Comparison of ENCODE assay signal across 1 cellular context in genomic region chr2:215617060-215617824, GRCh38.
TF ChIP-seq lines count a peak whose summit lies in the region.

No MANE protein-coding gene starts in this region.

TF ChIP-seq in HepG2, 621 proteins besides CTCF, POLR2A, EP300 and RAD21 (continued from another document and continues in another):
- peak; percentile 96 for TF ChIP-seq FOXA1 (IDR thresholded peaks at IDR 0.05)
- peak; percentile 97 for TF ChIP-seq FOXA1 (CRISPR knock-in tag; IDR thresholded peaks at IDR 0.05)
- TF ChIP-seq HOMEZ (CRISPR knock-in tag; IDR thresholded peaks at IDR 0.05; ENCODE audit: low read depth), result peak; percentile 93
- no peak for TF ChIP-seq HMGXB3 (CRISPR knock-in tag; IDR thresholded peaks at IDR 0.05; ENCODE audit: borderline replicate concordance)
- TF ChIP-seq CBFB (CRISPR knock-in tag; IDR thresholded peaks at IDR 0.05), result no peak; the same call in none of the 2 replicates
- no peak for TF ChIP-seq TSC22D2 (CRISPR knock-in tag; IDR thresholded peaks at IDR 0.05; ENCODE audit: borderline replicate concordance)
- no peak for TF ChIP-seq ZNF407 (CRISPR knock-in tag; IDR thresholded peaks at IDR 0.05; ENCODE audit: not compliant biosample characterization)
- no peak for TF ChIP-seq PRDM4 (CRISPR knock-in tag; IDR thresholded peaks at IDR 0.05; ENCODE audit: borderline replicate concordance)
- TF ChIP-seq ELF3 (CRISPR knock-in tag; IDR thresholded peaks at IDR 0.05), result peak; percentile 98
- no peak; the same call in 1 of the 2 replicates for TF ChIP-seq PRMT3 (CRISPR knock-in tag; IDR thresholded peaks at IDR 0.05; ENCODE audit: borderline replicate concordance, low read depth)
- peak; percentile 90; the same call in 1 of the 2 replicates for TF ChIP-seq ZNF816 (CRISPR knock-in tag; IDR thresholded peaks at IDR 0.05; ENCODE audit: borderline replicate concordance)
- no peak for TF ChIP-seq USF2 (IDR thresholded peaks at IDR 0.05; ENCODE audit: low read depth, low read length)
- TF ChIP-seq USF2 (CRISPR knock-in tag; IDR thresholded peaks at IDR 0.05; ENCODE audit: borderline replicate concordance), result no peak
- TF ChIP-seq ZBTB10 (CRISPR knock-in tag; IDR thresholded peaks at IDR 0.05; ENCODE audit: borderline replicate concordance), result no peak
- TF ChIP-seq ZNF570 (CRISPR knock-in tag; IDR thresholded peaks at IDR 0.05; ENCODE audit: borderline replicate concordance), result no peak
- peak; percentile 98 for TF ChIP-seq AHDC1 (CRISPR knock-in tag; IDR thresholded peaks at IDR 0.05; ENCODE audit: borderline replicate concordance)
- TF ChIP-seq CERS6 (CRISPR knock-in tag; IDR thresholded peaks at IDR 0.05), result no peak
- peak; percentile 97 for TF ChIP-seq TCF7 (IDR thresholded peaks at IDR 0.05; ENCODE audit: low read depth)
